19 cellular contexts compared by ENCODE assay signal in the genomic region with DNA sequence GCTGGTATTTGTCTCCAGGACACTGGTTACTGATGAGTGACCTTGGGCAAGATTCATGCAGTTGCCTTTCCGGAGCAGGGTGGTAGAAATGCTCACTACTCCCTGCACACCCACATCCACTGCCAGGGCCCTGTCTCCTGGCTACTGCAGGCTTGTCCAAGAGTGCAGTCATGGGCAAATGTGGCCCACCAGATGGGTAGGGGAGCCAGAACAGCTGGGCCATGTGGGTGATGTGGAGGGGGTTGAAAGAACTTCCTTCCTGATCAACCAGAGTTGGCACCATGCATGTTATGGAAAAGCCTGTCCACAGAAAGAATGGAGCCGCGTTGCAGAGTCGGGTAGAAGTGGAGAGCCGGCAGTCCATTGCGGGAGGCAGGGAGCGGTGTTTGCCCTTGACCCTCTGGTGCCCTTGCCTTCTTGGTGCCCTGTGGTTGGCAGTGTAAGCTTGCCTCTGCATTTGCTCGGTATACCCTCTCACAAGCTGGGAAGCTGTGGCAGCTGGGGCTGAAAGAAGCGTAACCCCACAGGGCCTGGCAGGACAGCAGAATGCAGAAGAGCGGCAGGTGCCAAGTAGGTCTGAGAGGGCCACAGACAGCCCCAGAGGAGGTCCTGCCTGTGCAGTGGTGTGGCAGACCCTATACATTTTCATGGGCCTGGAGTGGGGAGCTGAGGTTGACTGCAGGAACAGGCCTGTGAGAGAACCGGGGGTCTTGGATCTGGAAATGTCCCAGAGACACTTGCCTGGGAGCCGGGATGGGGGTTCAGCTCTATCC.
DNase-seq lines count a peak whose midpoint lies in the region; ATAC-seq and TF ChIP-seq lines count a peak whose summit lies in the region.
"Had no signal": no experiment of that assay in that cellular context is flagged by ENCODE, and none has a peak within 500 bp of the region (broad histone marks: within the 10 kb centered on the region; RNA-seq: fewer than 3 reads in every experiment).

No MANE protein-coding gene starts in this region.

- H3K4me3 Mint-ChIP-seq in stimulated activated effector memory CD8-positive, alpha-beta T cell treated with anti-CD3 and anti-CD28 coated beads, Interleukin-12 subunit alpha, Interleukin-12 subunit beta, amount 100 ng/mL, for 72 hours: no peak overlapping the region
- H3K4me3 Mint-ChIP-seq: B cell; CD4-positive, CD25-positive, alpha-beta regulatory T cell; CD8-positive, alpha-beta memory T cell; GM23338; IgD-negative memory B cell had no signal

- no peaks in the 10 kb centered on the region for H3K4me1 Mint-ChIP-seq in stimulated activated effector memory CD8-positive, alpha-beta T cell treated with anti-CD3 and anti-CD28 coated beads, Interleukin-12 subunit alpha, Interleukin-12 subunit beta, amount 100 ng/mL, for 72 hours
- H3K4me1 Mint-ChIP-seq: B cell; CD4-positive, CD25-positive, alpha-beta regulatory T cell; CD8-positive, alpha-beta memory T cell; IgD-negative memory B cell had no signal

- no peak for TF ChIP-seq CTCF in lung (IDR thresholded peaks at IDR 0.05; ENCODE audit: control extremely low read depth, extremely low read depth)

- no peak overlapping the region for H3K9ac ChIP-seq in BLaER1

- no peak for ATAC-seq in lung (ENCODE audit: insufficient read depth, low FRiP score)
- ATAC-seq in stimulated activated effector memory CD8-positive, alpha-beta T cell treated with anti-CD3 and anti-CD28 coated beads, Interleukin-12 subunit alpha, Interleukin-12 subunit beta, amount 100 ng/mL, for 72 hours: peak; percentile 24
- ATAC-seq in HG02588 (IDR thresholded peaks at IDR 0.05; ENCODE audit: unreplicated experiment): no peak
- ATAC-seq: GM23338, HepG2 had no signal

- no peak overlapping the region for H3K27ac Mint-ChIP-seq in stimulated activated effector memory CD8-positive, alpha-beta T cell treated with anti-CD3 and anti-CD28 coated beads, Interleukin-12 subunit alpha, Interleukin-12 subunit beta, amount 100 ng/mL, for 72 hours
- H3K27ac Mint-ChIP-seq: B cell; CD4-positive, CD25-positive, alpha-beta regulatory T cell; GM23338 had no signal

- H3K36me3 ChIP-seq in BLaER1: no peaks in the 10 kb centered on the region
- H3K36me3 ChIP-seq in lung (ENCODE audit: control insufficient read depth in 2 of 2, insufficient read depth in 2 of 2, low read length in 2 of 2): no peaks in the 10 kb centered on the region

- no peaks in the 10 kb centered on the region for H4K20me1 ChIP-seq in BLaER1

- H3K9me3 Mint-ChIP-seq in stimulated activated effector memory CD8-positive, alpha-beta T cell treated with anti-CD3 and anti-CD28 coated beads, Interleukin-12 subunit alpha, Interleukin-12 subunit beta, amount 100 ng/mL, for 72 hours: no peaks in the 10 kb centered on the region
- H3K9me3 Mint-ChIP-seq: CD8-positive, alpha-beta memory T cell; GM23338 had no signal

- H3K4me1 ChIP-seq in BLaER1 (peaks cover 11% of the 10 kb centered on the region), lung (ENCODE audit: control insufficient read depth in 2 of 2, insufficient read depth in 2 of 2, low read length in 2 of 2) (no peaks in the 10 kb centered on the region)

- DNase-seq in DMS 273 treated with DMSO at 0.1 percent for 48 hours (lab: John Stamatoyannopoulos, UW) (peak; percentile 13), lung (ENCODE audit: low spot score) (peak; percentile 15), SHP77 (lab: John Stamatoyannopoulos, UW) (no peak)
- DNase-seq in stimulated activated effector memory CD8-positive, alpha-beta T cell treated with anti-CD3 and anti-CD28 coated beads, Interleukin-12 subunit alpha, Interleukin-12 subunit beta, amount 100 ng/mL, for 72 hours (ENCODE audit: low spot score in 2 of 2): no peak
- no peak for DNase-seq in activated CD4-positive, alpha-beta T cell treated with anti-CD3 and anti-CD28 coated beads, Interleukin-2, amount 50 U/mL, for 1 hour
- DNase-seq: C1 segment of cervical spinal cord; CD4-positive, CD25-positive, alpha-beta regulatory T cell; CD8-positive, alpha-beta memory T cell; COR-L47; DMS153; DMS79; GDM1; HCEC 1CT had no signal

- H3K9me3 ChIP-seq in BLaER1: no peaks in the 10 kb centered on the region
- peaks cover 0 to 2% of the 10 kb centered on the region in 2 donors for H3K9me3 ChIP-seq in lung (ENCODE audit: control insufficient read depth in 2 of 2, insufficient read depth in 1 of 2, low read length in 1 of 2)

- 92 to 94% methylated on average over 12 of the region's 12 CpGs for WGBS in lung, 2 donors

- H3K36me3 Mint-ChIP-seq in stimulated activated effector memory CD8-positive, alpha-beta T cell treated with anti-CD3 and anti-CD28 coated beads, Interleukin-12 subunit alpha, Interleukin-12 subunit beta, amount 100 ng/mL, for 72 hours: no peaks in the 10 kb centered on the region
- H3K36me3 Mint-ChIP-seq: CD4-positive, CD25-positive, alpha-beta regulatory T cell; CD8-positive, alpha-beta memory T cell; IgD-negative memory B cell had no signal

- peak overlapping the region; percentile 26; the same call in 1 of the 2 replicates for H3K4me2 ChIP-seq in BLaER1
- H3K4me2 ChIP-seq: GM23338 had no signal

- H3K4me3 ChIP-seq in BLaER1: no peak overlapping the region
- no peak overlapping the region for H3K4me3 ChIP-seq in lung
- H3K4me3 ChIP-seq: GM23338 had no signal

- H3K27ac ChIP-seq in BLaER1 (no peak overlapping the region), lung (ENCODE audit: low read depth in 1 of 2, low read length in 1 of 2) (no peak overlapping the region)

- no peaks in the 10 kb centered on the region for H3K27me3 ChIP-seq in BLaER1
- H3K27me3 ChIP-seq in lung (ENCODE audit: control insufficient read depth, insufficient read depth): peaks cover 4% of the 10 kb centered on the region

Comparison
In these comparisons a context has a peak if more than half of its experiments do, and no peak if none do; other contexts are left out.
1. DNase-seq: peak in DMS 273 treated with DMSO at 0.1 percent for 48 hours (single experiment) and lung (single experiment); none in stimulated activated effector memory CD8-positive, alpha-beta T cell treated with anti-CD3 and anti-CD28 coated beads, Interleukin-12 subunit alpha, Interleukin-12 subunit beta, amount 100 ng/mL, for 72 hours (0 of 2), SHP77 (0 of 2) and activated CD4-positive, alpha-beta T cell treated with anti-CD3 and anti-CD28 coated beads, Interleukin-2, amount 50 U/mL, for 1 hour (single experiment).